In the genomic region with DNA sequence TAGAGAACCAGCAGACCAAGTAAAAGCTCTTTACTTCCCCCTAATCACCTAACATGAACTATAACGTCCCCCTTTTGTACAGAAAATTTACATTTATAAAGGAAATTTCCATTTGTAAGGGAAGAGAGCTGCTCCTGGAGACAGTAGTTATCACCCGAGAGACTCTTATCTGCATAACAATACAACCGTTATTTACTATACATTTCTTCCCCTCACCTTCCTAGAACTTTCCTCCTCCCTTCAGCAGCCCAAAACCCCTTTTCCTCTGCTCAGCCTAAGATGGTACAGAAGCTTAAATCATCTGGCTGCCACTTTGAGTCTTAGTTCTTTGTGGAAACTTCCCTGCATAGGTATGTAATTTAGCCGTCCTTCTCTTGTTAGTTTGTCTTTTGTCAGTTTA, we compare ENCODE assay signal across 2 cellular contexts.
TF ChIP-seq lines count a peak whose summit lies in the region.

No MANE protein-coding gene starts in this region.

TF ChIP-seq in GM23338, 12 proteins besides CTCF, POLR2A, EP300 and RAD21:
- peak; percentile 54; the same call in 1 of the 2 replicates for TF ChIP-seq ZNF462 (CRISPR knock-in tag; IDR thresholded peaks at IDR 0.05)
- peak; percentile 42; the same call in 1 of the 2 replicates for TF ChIP-seq POLR2AphosphoS5 (IDR thresholded peaks at IDR 0.05; ENCODE audit: low read depth)
- TF ChIP-seq ZNF114 (CRISPR knock-in tag; IDR thresholded peaks at IDR 0.05): 0 out of 2 replicates have a peak, but pooled peaks have one; percentile 9
- peak; percentile 99 for TF ChIP-seq NANOG (IDR thresholded peaks at IDR 0.05; ENCODE audit: borderline replicate concordance)
- TF ChIP-seq, protein P1, sequence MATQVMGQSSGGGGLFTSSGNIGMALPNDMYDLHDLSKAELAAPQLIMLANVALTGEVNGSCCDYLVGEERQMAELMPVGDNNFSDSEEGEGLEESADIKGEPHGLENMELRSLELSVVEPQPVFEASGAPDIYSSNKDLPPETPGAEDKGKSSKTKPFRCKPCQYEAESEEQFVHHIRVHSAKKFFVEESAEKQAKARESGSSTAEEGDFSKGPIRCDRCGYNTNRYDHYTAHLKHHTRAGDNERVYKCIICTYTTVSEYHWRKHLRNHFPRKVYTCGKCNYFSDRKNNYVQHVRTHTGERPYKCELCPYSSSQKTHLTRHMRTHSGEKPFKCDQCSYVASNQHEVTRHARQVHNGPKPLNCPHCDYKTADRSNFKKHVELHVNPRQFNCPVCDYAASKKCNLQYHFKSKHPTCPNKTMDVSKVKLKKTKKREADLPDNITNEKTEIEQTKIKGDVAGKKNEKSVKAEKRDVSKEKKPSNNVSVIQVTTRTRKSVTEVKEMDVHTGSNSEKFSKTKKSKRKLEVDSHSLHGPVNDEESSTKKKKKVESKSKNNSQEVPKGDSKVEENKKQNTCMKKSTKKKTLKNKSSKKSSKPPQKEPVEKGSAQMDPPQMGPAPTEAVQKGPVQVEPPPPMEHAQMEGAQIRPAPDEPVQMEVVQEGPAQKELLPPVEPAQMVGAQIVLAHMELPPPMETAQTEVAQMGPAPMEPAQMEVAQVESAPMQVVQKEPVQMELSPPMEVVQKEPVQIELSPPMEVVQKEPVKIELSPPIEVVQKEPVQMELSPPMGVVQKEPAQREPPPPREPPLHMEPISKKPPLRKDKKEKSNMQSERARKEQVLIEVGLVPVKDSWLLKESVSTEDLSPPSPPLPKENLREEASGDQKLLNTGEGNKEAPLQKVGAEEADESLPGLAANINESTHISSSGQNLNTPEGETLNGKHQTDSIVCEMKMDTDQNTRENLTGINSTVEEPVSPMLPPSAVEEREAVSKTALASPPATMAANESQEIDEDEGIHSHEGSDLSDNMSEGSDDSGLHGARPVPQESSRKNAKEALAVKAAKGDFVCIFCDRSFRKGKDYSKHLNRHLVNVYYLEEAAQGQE (IDR thresholded peaks at IDR 0.05; ENCODE audit: unreplicated experiment): no peak

TF ChIP-seq in SK-N-SH, 30 proteins besides CTCF, POLR2A, EP300 and RAD21 (continued from another document):
- TF ChIP-seq, protein P2, sequence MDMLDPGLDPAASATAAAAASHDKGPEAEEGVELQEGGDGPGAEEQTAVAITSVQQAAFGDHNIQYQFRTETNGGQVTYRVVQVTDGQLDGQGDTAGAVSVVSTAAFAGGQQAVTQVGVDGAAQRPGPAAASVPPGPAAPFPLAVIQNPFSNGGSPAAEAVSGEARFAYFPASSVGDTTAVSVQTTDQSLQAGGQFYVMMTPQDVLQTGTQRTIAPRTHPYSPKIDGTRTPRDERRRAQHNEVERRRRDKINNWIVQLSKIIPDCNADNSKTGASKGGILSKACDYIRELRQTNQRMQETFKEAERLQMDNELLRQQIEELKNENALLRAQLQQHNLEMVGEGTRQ (IDR thresholded peaks at IDR 0.05; ENCODE audit: borderline replicate concordance, low read depth, low read length): no peak
- TF ChIP-seq TAF1 (IDR thresholded peaks at IDR 0.05; ENCODE audit: borderline replicate concordance, low read depth, low read length) (no peak), EZH2phosphoT487 (IDR thresholded peaks at IDR 0.05; ENCODE audit: borderline replicate concordance, low read depth) (no peak), SMC3 (IDR thresholded peaks at IDR 0.05; ENCODE audit: low read depth, low read length) (no peak), GABPA (IDR thresholded peaks at IDR 0.05; ENCODE audit: low read depth) (no peak)
